Comparison of ENCODE assay signal across 12 cellular contexts in genomic region chr18:55585050-55585449, GRCh38. TPM values are rescaled to one million over a fixed set of nuclear protein-coding genes. Genes with fewer than 3 reads are reported as not detected.
A peak's percentile ranks its signal among the peaks of the same experiment; 100 is the strongest.
DNase-seq lines count a peak whose midpoint lies in the region; ATAC-seq and TF ChIP-seq lines count a peak whose summit lies in the region.
"Had no signal": no experiment of that assay in that cellular context is flagged by ENCODE, and none has a peak within 500 bp of the region (broad histone marks: within the 10 kb centered on the region; RNA-seq: fewer than 3 reads in every experiment).

No MANE protein-coding gene starts in this region.

- H3K27me3 ChIP-seq in Loucy (ENCODE audit: insufficient read depth, low read length, poor library complexity, severe bottlenecking), result no peaks in the 10 kb centered on the region

- H3K4me3 Mint-ChIP-seq in osteocyte (ENCODE audit: unreplicated experiment), result peak overlapping the region; percentile 91
- no peak overlapping the region for H3K4me3 Mint-ChIP-seq in stimulated activated effector memory CD8-positive, alpha-beta T cell treated with anti-CD3 and anti-CD28 coated beads, Interleukin-12 subunit alpha, Interleukin-12 subunit beta, amount 100 ng/mL, for 72 hours

- H3K9me3 ChIP-seq in Loucy (ENCODE audit: insufficient read depth, low read depth, low read length), result no peaks in the 10 kb centered on the region

- no peak overlapping the region for H2AFZ ChIP-seq in Loucy (ENCODE audit: low read length)

- POLR2A ChIA-PET in AG04449 (lab: Yijun Ruan, JAX), result no interaction called here

- peaks cover 4% of the 10 kb centered on the region; the same call in 1 of the 2 replicates for H3F3A ChIP-seq in Loucy (ENCODE audit: low read depth)

- H3K4me1 ChIP-seq in Loucy (ENCODE audit: insufficient read depth, low read length, poor library complexity, severe bottlenecking), result peaks cover 63% of the 10 kb centered on the region

- H3K27me3 Mint-ChIP-seq in osteocyte (ENCODE audit: unreplicated experiment), result no peaks in the 10 kb centered on the region

- peak overlapping the region; percentile 71 for H3K4me2 ChIP-seq in Loucy (ENCODE audit: low read depth, low read length, poor library complexity, severe bottlenecking)

- H4K20me1 ChIP-seq in Loucy (ENCODE audit: insufficient read depth, low read length, poor library complexity, severe bottlenecking), result no peaks in the 10 kb centered on the region

- H3K36me3 Mint-ChIP-seq in osteocyte (ENCODE audit: unreplicated experiment), result peaks cover 15% of the 10 kb centered on the region
- no peaks in the 10 kb centered on the region for H3K36me3 Mint-ChIP-seq in stimulated activated effector memory CD8-positive, alpha-beta T cell treated with anti-CD3 and anti-CD28 coated beads, Interleukin-12 subunit alpha, Interleukin-12 subunit beta, amount 100 ng/mL, for 72 hours

- no peaks in the 10 kb centered on the region for H3K36me3 ChIP-seq in Loucy (ENCODE audit: insufficient read depth, low read length)

- no peak for DNase-seq in AG04449 (ENCODE audit: low read depth, low spot score)
- peak; percentile 35 for DNase-seq in fibroblast of the aortic adventitia (ENCODE audit: low read depth)
- DNase-seq in osteocyte (ENCODE audit: extremely low spot score, unreplicated experiment), result no peak
- DNase-seq in stimulated activated effector memory CD8-positive, alpha-beta T cell treated with anti-CD3 and anti-CD28 coated beads, Interleukin-12 subunit alpha, Interleukin-12 subunit beta, amount 100 ng/mL, for 72 hours (ENCODE audit: low spot score in 2 of 2), result no peak
- DNase-seq in SIG-M5 treated with dmso at 0.1 percent for 504 hours (lab: John Stamatoyannopoulos, UW; ENCODE audit: unreplicated experiment), result no peak
- no peak for DNase-seq in NOMO-1 treated with dmso at 0.1 percent for 144 hours (lab: John Stamatoyannopoulos, UW; ENCODE audit: unreplicated experiment)
- DNase-seq: activated CD4-positive, alpha-beta T cell treated with anti-CD3 and anti-CD28 coated beads for 1 hour; CD4-positive, alpha-beta memory T cell; NCI-H1930; RPMI8226 had no signal

- H3K9ac ChIP-seq in Loucy (ENCODE audit: low read depth, low read length, poor library complexity, severe bottlenecking), result peak overlapping the region; percentile 78

- peaks cover 78% of the 10 kb centered on the region for H3K79me2 ChIP-seq in Loucy (ENCODE audit: insufficient read depth, low read length)

- TF ChIP-seq CTCF in AG04449 (IDR thresholded peaks at IDR 0.05; ENCODE audit: insufficient read depth, low read length, missing control alignments), result no peak
- no peak for TF ChIP-seq CTCF in Loucy (conservative IDR thresholded peaks at IDR 0.05; ENCODE audit: low read length)
- no peak for TF ChIP-seq CTCF in fibroblast of the aortic adventitia (IDR thresholded peaks at IDR 0.05; ENCODE audit: insufficient read depth, low read length)
- TF ChIP-seq CTCF in osteocyte (IDR thresholded peaks at IDR 0.05), result no peak

- no peaks in the 10 kb centered on the region for H3K9me3 Mint-ChIP-seq in osteocyte (ENCODE audit: unreplicated experiment)
- peaks cover 2% of the 10 kb centered on the region for H3K9me3 Mint-ChIP-seq in stimulated activated effector memory CD8-positive, alpha-beta T cell treated with anti-CD3 and anti-CD28 coated beads, Interleukin-12 subunit alpha, Interleukin-12 subunit beta, amount 100 ng/mL, for 72 hours

- H3K27ac Mint-ChIP-seq in osteocyte (ENCODE audit: unreplicated experiment), result peak overlapping the region; percentile 72
- H3K27ac Mint-ChIP-seq in stimulated activated effector memory CD8-positive, alpha-beta T cell treated with anti-CD3 and anti-CD28 coated beads, Interleukin-12 subunit alpha, Interleukin-12 subunit beta, amount 100 ng/mL, for 72 hours, result no peak overlapping the region
- H3K27ac Mint-ChIP-seq: CD4-positive, alpha-beta memory T cell had no signal

- H3K4me1 Mint-ChIP-seq in osteocyte (ENCODE audit: unreplicated experiment), result peaks cover 35% of the 10 kb centered on the region
- peaks cover 7% of the 10 kb centered on the region for H3K4me1 Mint-ChIP-seq in stimulated activated effector memory CD8-positive, alpha-beta T cell treated with anti-CD3 and anti-CD28 coated beads, Interleukin-12 subunit alpha, Interleukin-12 subunit beta, amount 100 ng/mL, for 72 hours

- H3K4me3 ChIP-seq in AG04449 (ENCODE audit: low read depth, low read length) (peak overlapping the region; percentile 51), Loucy (ENCODE audit: low read length, poor library complexity, severe bottlenecking) (peak overlapping the region; percentile 82), fibroblast of the aortic adventitia (ENCODE audit: low read depth, low read length) (peak overlapping the region; percentile 74)

- H3K9me2 ChIP-seq in Loucy (replicated peaks; ENCODE audit: low read depth, low read length), result no peaks in the 10 kb centered on the region

- CTCF ChIA-PET in AG04449 (lab: Yijun Ruan, JAX), result interaction anchor here (0.7 to 2.0 kb wide), 3 partner anchors 195 to 729 kb away, joined by 3 to 5 read pairs (median 3); no protein-coding TSS in a partner anchor

- no peak for ATAC-seq in stimulated activated effector memory CD8-positive, alpha-beta T cell treated with anti-CD3 and anti-CD28 coated beads, Interleukin-12 subunit alpha, Interleukin-12 subunit beta, amount 100 ng/mL, for 72 hours
- no peak for ATAC-seq in GM18907 (IDR thresholded peaks at IDR 0.05; ENCODE audit: unreplicated experiment)

RNA-seq across cellular contexts. Expression of gene TCF4, which starts 2.9 kb away (rescaled TPM):
- 105 TPM in 2 replicates for total RNA-seq in fibroblast of the aortic adventitia (ENCODE audit: low replicate concordance)
- total RNA-seq in osteocyte, result 73.5 and 77.3 TPM in 2 replicates
